Comparison of ENCODE assay signal across 16 cellular contexts in genomic region chr1:210489491-210489890, GRCh38.
"Had no signal": no experiment of that assay in that cellular context is flagged by ENCODE, and none has a peak within 500 bp of the region (broad histone marks: within the 10 kb centered on the region; RNA-seq: fewer than 3 reads in every experiment).

No MANE protein-coding gene starts in this region.

- DNase-seq: activated CD4-positive, alpha-beta T cell treated with anti-CD3 and anti-CD28 coated beads, Interleukin-2, amount 50 U/mL, for 1 hour; activated CD8-positive, alpha-beta memory T cell treated with anti-CD3 and anti-CD28 coated beads, Interleukin-2, amount 50 U/mL, for 4 hours; activated naive CD4-positive, alpha-beta T cell treated with anti-CD3 and anti-CD28 coated beads, Interleukin-2, amount 50 U/mL, for 16 hours; activated T-cell treated with anti-CD3 and anti-CD28 coated beads, Interleukin-2, amount 50 U/mL, for 4 hours; colonic mucosa; erythroblast; gastrocnemius medialis; head of caudate nucleus; kidney; stimulated activated CD4-positive, alpha-beta T cell treated with anti-CD3 and anti-CD28 coated beads, Interleukin-4, amount 100 ng/mL, for 24 hours; stomach; trophoblast cell had no signal

- H3K4me3 ChIP-seq: cardiac muscle cell, colonic mucosa, gastrocnemius medialis, lung, smooth muscle cell, stomach, vagina had no signal
